Comparison of ENCODE assay signal across 8 cellular contexts in the genomic region with DNA sequence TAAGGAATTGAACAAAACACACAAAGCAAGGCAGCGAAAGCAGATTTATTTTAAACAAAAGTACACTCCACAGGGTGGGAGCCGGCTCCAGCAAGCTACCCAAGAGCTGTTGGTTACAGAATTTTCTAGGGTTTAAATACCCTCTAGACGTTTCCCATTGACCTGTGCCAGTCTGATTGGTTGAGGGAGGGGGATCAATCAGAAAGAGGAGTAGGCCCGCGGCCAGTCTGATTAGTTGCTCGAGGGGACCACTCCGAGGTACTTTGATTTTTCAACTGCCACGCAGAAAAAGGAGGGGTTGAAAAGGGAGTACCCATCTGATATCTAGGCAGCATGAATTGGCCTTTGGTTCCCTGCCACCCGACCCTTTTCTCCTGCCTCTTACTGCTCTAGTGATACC. TPM values are rescaled to one million over a fixed set of nuclear protein-coding genes. Genes with fewer than 3 reads are reported as not detected.
A peak's percentile ranks its signal among the peaks of the same experiment; 100 is the strongest.
DNase-seq lines count a peak whose midpoint lies in the region; ATAC-seq and TF ChIP-seq lines count a peak whose summit lies in the region.

No MANE protein-coding gene starts in this region.

- H3K36me3 ChIP-seq in iPS-20b (ENCODE audit: insufficient read depth, low read depth, low read length) (peaks cover 48% of the 10 kb centered on the region), testis (ENCODE audit: low read depth, missing control alignments) (no peaks in the 10 kb centered on the region)

- no peak for TF ChIP-seq POLR2A in testis (IDR thresholded peaks at IDR 0.05)

- H3K9me3 Mint-ChIP-seq in activated CD4-positive, alpha-beta T cell treated with anti-CD3 and anti-CD28 coated beads for 36 hours (ENCODE audit: low read depth): no peaks in the 10 kb centered on the region
- H3K9me3 Mint-ChIP-seq in activated CD8-positive, alpha-beta T cell treated with anti-CD3 and anti-CD28 coated beads for 36 hours: no peaks in the 10 kb centered on the region

- peak overlapping the region; percentile 89 for H3K4me3 ChIP-seq in iPS-20b (ENCODE audit: low read length)
- peak overlapping the region; percentile 77 to 94 for H3K4me3 ChIP-seq in testis

- POLR2A ChIA-PET in activated CD4-positive, alpha-beta T cell treated with anti-CD3 and anti-CD28 coated beads for 36 hours (lab: Charles Lee): no interaction called here
- POLR2A ChIA-PET in activated CD8-positive, alpha-beta T cell treated with anti-CD3 and anti-CD28 coated beads for 36 hours (lab: Charles Lee): interaction anchor here (1.8 to 2.0 kb wide), 2 partner anchors 14 to 60 kb away, joined by 9 to 10 read pairs; partner anchors contain the start of gene REEP5

- intact Hi-C loops in activated CD4-positive, alpha-beta T cell treated with anti-CD3 and anti-CD28 coated beads for 36 hours (cut with DNase I, micrococcal nuclease): loop anchor here in 1 of 2 experiments (5.0 to 10.0 kb wide), 3 partner anchors 697 to 1770 kb away; partner anchors contain the start of genes CAMK4 and WDR36
- intact Hi-C loops in activated CD8-positive, alpha-beta T cell treated with anti-CD3 and anti-CD28 coated beads for 36 hours (cut with micrococcal nuclease): loop anchor here (5.0 kb wide), 1 partner anchor 60 kb away; the partner anchor contains the start of gene REEP5
- intact Hi-C loops in testis (cut with DNase I; ENCODE audit: low total_unique reads): no loop called here

- H3K9ac ChIP-seq in iPS-20b (ENCODE audit: low read depth, low read length): peak overlapping the region; percentile 87; the same call in 1 of the 2 replicates

- no peaks in the 10 kb centered on the region for H3K9me3 ChIP-seq in iPS-20b (ENCODE audit: insufficient read depth, low read depth, low read length)
- no peaks in the 10 kb centered on the region for H3K9me3 ChIP-seq in testis

- no peak for TF ChIP-seq CTCF in activated CD8-positive, alpha-beta T cell treated with anti-CD3 and anti-CD28 coated beads for 36 hours (IDR thresholded peaks at IDR 0.05)
- no peak for TF ChIP-seq CTCF in testis (IDR thresholded peaks at IDR 0.05)
- no peak for TF ChIP-seq CTCF in GM20000 (IDR thresholded peaks at IDR 0.05; ENCODE audit: extremely low read depth, missing control alignments)

- DNase-seq in activated CD4-positive, alpha-beta T cell treated with anti-CD3 and anti-CD28 coated beads for 36 hours: no peak
- DNase-seq in activated CD4-positive, alpha-beta T cell treated with anti-CD3 and anti-CD28 coated beads, Interleukin-2, amount 50 U/mL, for 4 hours: no peak
- no peak for DNase-seq in activated CD8-positive, alpha-beta T cell treated with anti-CD3 and anti-CD28 coated beads for 36 hours
- DNase-seq in testis: no peak
- DNase-seq in GM20000 (ENCODE audit: low spot score): no peak
- no peak for DNase-seq in DMS79 treated with DMSO at 0.1 percent for 48 hours (lab: John Stamatoyannopoulos, UW)

- peaks cover 38% of the 10 kb centered on the region for H3K4me1 Mint-ChIP-seq in activated CD4-positive, alpha-beta T cell treated with anti-CD3 and anti-CD28 coated beads for 36 hours
- H3K4me1 Mint-ChIP-seq in activated CD8-positive, alpha-beta T cell treated with anti-CD3 and anti-CD28 coated beads for 36 hours (ENCODE audit: low read depth): peaks cover 33% of the 10 kb centered on the region

- H3K36me3 Mint-ChIP-seq in activated CD4-positive, alpha-beta T cell treated with anti-CD3 and anti-CD28 coated beads for 36 hours (ENCODE audit: low read depth): peaks cover 25% of the 10 kb centered on the region
- peaks cover 40% of the 10 kb centered on the region for H3K36me3 Mint-ChIP-seq in activated CD8-positive, alpha-beta T cell treated with anti-CD3 and anti-CD28 coated beads for 36 hours (ENCODE audit: low read depth)

- peaks cover 6% of the 10 kb centered on the region for H3K27me3 Mint-ChIP-seq in activated CD4-positive, alpha-beta T cell treated with anti-CD3 and anti-CD28 coated beads for 36 hours
- H3K27me3 Mint-ChIP-seq in activated CD8-positive, alpha-beta T cell treated with anti-CD3 and anti-CD28 coated beads for 36 hours: peaks cover 5% of the 10 kb centered on the region

- H3K27me3 ChIP-seq in iPS-20b (ENCODE audit: insufficient read depth, low read length) (peaks cover 13% of the 10 kb centered on the region; the same call in 1 of the 2 replicates), testis (no peaks in the 10 kb centered on the region)

- CTCF ChIA-PET in activated CD4-positive, alpha-beta T cell treated with anti-CD3 and anti-CD28 coated beads for 36 hours (lab: Charles Lee): no interaction called here
- CTCF ChIA-PET in activated CD8-positive, alpha-beta T cell treated with anti-CD3 and anti-CD28 coated beads for 36 hours (lab: Charles Lee): interaction anchor here (1.5 kb wide), 1 partner anchor 102 kb away, joined by 6 read pairs; no protein-coding TSS in a partner anchor

- no peak overlapping the region for H3K27ac ChIP-seq in iPS-20b (ENCODE audit: low read length)
- peak overlapping the region in 1 of 2 donors; percentile 57 for H3K27ac ChIP-seq in testis

- H3K4me3 Mint-ChIP-seq in activated CD4-positive, alpha-beta T cell treated with anti-CD3 and anti-CD28 coated beads for 36 hours: peak overlapping the region; percentile 97
- peak overlapping the region; percentile 96 for H3K4me3 Mint-ChIP-seq in activated CD8-positive, alpha-beta T cell treated with anti-CD3 and anti-CD28 coated beads for 36 hours

- H3K4me1 ChIP-seq in iPS-20b (ENCODE audit: insufficient read depth, low read length) (no peaks in the 10 kb centered on the region), testis (peaks cover 7% of the 10 kb centered on the region)

- WGBS in testis, 2 donors: 26 to 41% methylated on average over 9 of the region's 9 CpGs

- peak overlapping the region; percentile 98 for H3K27ac Mint-ChIP-seq in activated CD4-positive, alpha-beta T cell treated with anti-CD3 and anti-CD28 coated beads for 36 hours
- H3K27ac Mint-ChIP-seq in activated CD8-positive, alpha-beta T cell treated with anti-CD3 and anti-CD28 coated beads for 36 hours: peak overlapping the region; percentile 98

- no peak for ATAC-seq in activated CD4-positive, alpha-beta T cell treated with anti-CD3 and anti-CD28 coated beads for 36 hours
- no peak for ATAC-seq in activated CD8-positive, alpha-beta T cell treated with anti-CD3 and anti-CD28 coated beads for 36 hours
- ATAC-seq in GM19035 (IDR thresholded peaks at IDR 0.05; ENCODE audit: unreplicated experiment): no peak

RNA-seq across cellular contexts. Expression of gene SRP19, which starts 1.0 kb away (rescaled TPM):
- 10 to 100 TPM; 47.6 to 49.4 TPM for total RNA-seq in activated CD4-positive, alpha-beta T cell treated with anti-CD3 and anti-CD28 coated beads for 36 hours
- total RNA-seq in activated CD8-positive, alpha-beta T cell treated with anti-CD3 and anti-CD28 coated beads for 36 hours: 10 to 100 TPM; 45.6 to 47.0 TPM
- total RNA-seq in testis: 10 to 100 TPM; 44.4 to 62.0 TPM
- 137 TPM for polyA plus RNA-seq in testis (ENCODE audit: insufficient read depth, low read depth, low replicate concordance)

RNA-seq across cellular contexts. Expression of gene REEP5, which starts 59.9 kb away (rescaled TPM):
- 10 to 100 TPM; 44.3 to 50.4 TPM for total RNA-seq in activated CD4-positive, alpha-beta T cell treated with anti-CD3 and anti-CD28 coated beads for 36 hours
- 10 to 100 TPM; 38.0 to 40.6 TPM for total RNA-seq in activated CD8-positive, alpha-beta T cell treated with anti-CD3 and anti-CD28 coated beads for 36 hours
- total RNA-seq in testis: 10 to 100 TPM; 33.3 to 34.2 TPM
- 75.6 TPM for polyA plus RNA-seq in testis (ENCODE audit: insufficient read depth, low read depth, low replicate concordance)
